10 cellular contexts compared by ENCODE assay signal in genomic region chr12:51954465-51955361, GRCh38. TPM values are rescaled to one million over a fixed set of nuclear protein-coding genes. Genes with fewer than 3 reads are reported as not detected.
DNase-seq lines count a peak whose midpoint lies in the region; ATAC-seq and TF ChIP-seq lines count a peak whose summit lies in the region.
"Had no signal": no experiment of that assay in that cellular context is flagged by ENCODE, and none has a peak within 500 bp of the region (broad histone marks: within the 10 kb centered on the region; RNA-seq: fewer than 3 reads in every experiment).

No MANE protein-coding gene starts in this region.

- H3K27ac ChIP-seq in cardiac muscle cell, result peak overlapping the region; percentile 70
- peak overlapping the region; percentile 83 to 98 (median 94) for H3K27ac ChIP-seq in body of pancreas
- peak overlapping the region; percentile 22 to 95 (median 37) for H3K27ac ChIP-seq in right lobe of liver
- H3K27ac ChIP-seq in upper lobe of right lung, result peak overlapping the region; percentile 53

- H3K27me3 ChIP-seq in cardiac muscle cell (no peaks in the 10 kb centered on the region), body of pancreas (no peaks in the 10 kb centered on the region), right lobe of liver (no peaks in the 10 kb centered on the region), upper lobe of right lung (no peaks in the 10 kb centered on the region)

- peak overlapping the region; percentile 96 for H3K4me3 ChIP-seq in cardiac muscle cell
- H3K4me3 ChIP-seq in body of pancreas, result no peak overlapping the region
- H3K4me3 ChIP-seq in right lobe of liver, result peak overlapping the region in 1 of 3 donors; percentile 94
- H3K4me3 ChIP-seq in upper lobe of right lung, result no peak overlapping the region

- peak in 1 of 2 donors; percentile 50 for DNase-seq in cardiac muscle cell (ENCODE audit: low read depth in 1 of 2, low spot score in 1 of 2)
- DNase-seq in Right ventricle myocardium inferior (ENCODE audit: missing footprints), result no peak
- DNase-seq in body of pancreas, result peak in 3 of 4 donors; percentile 53 to 80 (median 68)
- peak in 1 of 3 donors; percentile 35 for DNase-seq in right lobe of liver
- no peak for DNase-seq in upper lobe of right lung
- no peak for DNase-seq in kidney tubule cell (ENCODE audit: low spot score)
- no peak for DNase-seq in activated naive CD4-positive, alpha-beta T cell treated with anti-CD3 and anti-CD28 coated beads, Interleukin-2, amount 50 U/mL, for 16 hours
- DNase-seq: activated B cell treated with CpG ODN at 0.5 μM for 24 hours; effector memory CD4-positive, alpha-beta T cell had no signal

- H3K4me1 ChIP-seq in cardiac muscle cell (ENCODE audit: low read depth), result peaks cover 46% of the 10 kb centered on the region
- H3K4me1 ChIP-seq in body of pancreas, result peaks cover 68% of the 10 kb centered on the region
- H3K4me1 ChIP-seq in right lobe of liver, result peaks cover 0 to 49% (median 14%) of the 10 kb centered on the region in 4 donors
- peaks cover 52% of the 10 kb centered on the region for H3K4me1 ChIP-seq in upper lobe of right lung

- TF ChIP-seq POLR2A in body of pancreas (IDR thresholded peaks at IDR 0.05), result peak in 2 of 3 donors; percentile 66 to 69
- peak; percentile 31 for TF ChIP-seq POLR2A in right lobe of liver (IDR thresholded peaks at IDR 0.05)

- TF ChIP-seq CTCF in cardiac muscle cell (IDR thresholded peaks at IDR 0.05; ENCODE audit: low read depth, low read length), result no peak
- no peak for TF ChIP-seq CTCF in body of pancreas (IDR thresholded peaks at IDR 0.05)
- TF ChIP-seq CTCF in right lobe of liver (IDR thresholded peaks at IDR 0.05), result no peak
- TF ChIP-seq CTCF in upper lobe of right lung (IDR thresholded peaks at IDR 0.05), result no peak

- H3K36me3 ChIP-seq in cardiac muscle cell (no peaks in the 10 kb centered on the region), body of pancreas (replicated peaks in 1 of 2; ENCODE audit: insufficient read depth in 1 of 2, low read depth in 2 of 2) (no peaks in the 10 kb centered on the region), right lobe of liver (no peaks in the 10 kb centered on the region), upper lobe of right lung (no peaks in the 10 kb centered on the region)

- intact Hi-C loops in Right ventricle myocardium inferior (cut with DNase I), result loop anchor here (10.0 kb wide), 1 partner anchor 910 kb away; the partner anchor contains the start of gene LETMD1
- intact Hi-C loops in body of pancreas (cut with DNase I), result no loop called here
- intact Hi-C loops in right lobe of liver (cut with DNase I), result no loop called here
- intact Hi-C loops in upper lobe of right lung (cut with DNase I), result no loop called here

- WGBS in body of pancreas, 2 donors, result 8 to 9% methylated on average over 7 of the region's 7 CpGs
- WGBS in right lobe of liver (ENCODE audit: insufficient coverage, low coverage, low lambda C conversion rate, missing lambda C conversion rate), result 9% methylated on average over 7 of the region's 7 CpGs

- no peaks in the 10 kb centered on the region for H3K9me3 ChIP-seq in cardiac muscle cell (ENCODE audit: low read depth)
- H3K9me3 ChIP-seq in body of pancreas, result no peaks in the 10 kb centered on the region
- no peaks in the 10 kb centered on the region for H3K9me3 ChIP-seq in right lobe of liver
- H3K9me3 ChIP-seq in upper lobe of right lung, result no peaks in the 10 kb centered on the region

- ATAC-seq in Right ventricle myocardium inferior (no peak), body of pancreas (peak; percentile 40), right lobe of liver (peak; percentile 5 to 50 (median 24)), upper lobe of right lung (peak; percentile 3), HG03108 (IDR thresholded peaks at IDR 0.05; ENCODE audit: unreplicated experiment) (no peak)

RNA-seq across cellular contexts. Expression of gene ACVR1B, which starts 3.2 kb away (rescaled TPM):
- total RNA-seq in cardiac muscle cell (38.1 and 46.4 TPM in 2 replicates), Right ventricle myocardium inferior (10.8 TPM), body of pancreas (10 to 100 TPM; 19.8 to 21.8 TPM), right lobe of liver (10 to 100 TPM; 14.1 to 28.0 (median 25.0) TPM), upper lobe of right lung (33.5 TPM)
- polyA plus RNA-seq in cardiac muscle cell, result 11.9 and 12.5 TPM in 2 replicates

RNA-seq across cellular contexts. Expression of gene ACVRL1, which starts 47.4 kb away (rescaled TPM):
- total RNA-seq in cardiac muscle cell (0.81 and 5.5 TPM in 2 replicates), Right ventricle myocardium inferior (49.6 TPM), body of pancreas (10 to 100 TPM; 37.1 to 93.9 TPM), right lobe of liver (10 to 100 TPM in 1 of 6 experiments, 1 to 10 TPM in 5; 2.9 to 10.7 (median 6.2) TPM), upper lobe of right lung (223 TPM)
- 2.5 TPM in 1 of 2 replicates, not detected in the other for polyA plus RNA-seq in cardiac muscle cell
- total RNA-seq: activated B cell treated with CpG ODN at 0.5 μM for 24 hours had no signal

RNA-seq across cellular contexts. Expression of gene TAMALIN, which starts 52.0 kb away (rescaled TPM):
- total RNA-seq in cardiac muscle cell (8.2 and 12.5 TPM in 2 replicates), Right ventricle myocardium inferior (20.3 TPM), body of pancreas (10 to 100 TPM in 1 of 2 donors, 1 to 10 TPM in 1; 7.0 to 19.4 TPM), right lobe of liver (1 to 10 TPM; 2.9 to 6.5 (median 3.9) TPM), upper lobe of right lung (199 TPM)
- 8.2 and 15.0 TPM in 2 replicates for polyA plus RNA-seq in cardiac muscle cell

Comparison
In these comparisons a context has a peak if more than half of its experiments do, and no peak if none do; other contexts are left out.
1. DNase-seq: peak in body of pancreas (3 of 4); none in Right ventricle myocardium inferior (single experiment), upper lobe of right lung (single experiment), kidney tubule cell (single experiment) and activated naive CD4-positive, alpha-beta T cell treated with anti-CD3 and anti-CD28 coated beads, Interleukin-2, amount 50 U/mL, for 16 hours (single experiment).
2. H3K27ac ChIP-seq: peak in every context shown above with its lines; median percentile 94 in body of pancreas; 70 in cardiac muscle cell; 53 in upper lobe of right lung; 37 in right lobe of liver.
3. ATAC-seq: peak in body of pancreas (single experiment), right lobe of liver (4 of 4) and upper lobe of right lung (single experiment); none in Right ventricle myocardium inferior (single experiment) and HG03108 (single experiment).